ENCODE assay signal across 16 cellular contexts in the genomic region with DNA sequence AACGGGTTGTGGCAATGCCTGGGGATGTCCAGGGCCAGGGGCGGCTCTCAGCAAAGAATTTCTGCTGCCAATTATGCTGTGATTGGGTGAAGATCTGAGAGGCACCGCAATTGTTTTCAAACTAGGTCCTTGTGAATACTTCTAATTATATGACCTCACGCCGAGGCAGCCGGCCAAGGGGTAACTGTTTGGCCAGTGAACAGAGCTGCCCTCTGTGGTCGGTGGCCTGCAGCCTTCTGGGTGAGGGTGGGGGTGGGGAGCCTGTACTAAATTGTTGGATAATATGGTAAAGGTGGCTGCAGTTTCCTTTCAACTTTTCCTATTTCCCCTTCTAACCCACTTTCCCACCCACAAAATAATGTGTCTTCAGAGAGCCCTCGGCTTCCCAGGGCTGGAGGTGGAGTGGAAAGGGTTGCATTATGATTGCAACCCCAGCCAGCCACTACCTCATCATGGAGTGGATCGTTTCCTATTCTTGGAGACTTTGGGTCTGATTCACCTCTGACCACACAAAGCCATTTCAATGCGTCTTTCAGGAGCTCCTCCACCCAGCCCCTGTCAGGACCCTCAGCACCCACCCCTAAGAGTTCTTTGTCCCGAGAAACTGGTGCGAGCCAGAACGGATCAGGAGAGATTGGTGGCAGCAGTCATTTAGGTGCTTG. TPM values are rescaled to one million over a fixed set of nuclear protein-coding genes. Genes with fewer than 3 reads are reported as not detected.
DNase-seq lines count a peak whose midpoint lies in the region; ATAC-seq, FAIRE-seq and TF ChIP-seq lines count a peak whose summit lies in the region.
"Had no signal": no experiment of that assay in that cellular context is flagged by ENCODE, and none has a peak within 500 bp of the region (broad histone marks: within the 10 kb centered on the region; RNA-seq: fewer than 3 reads in every experiment).

No MANE protein-coding gene starts in this region.

- H3K36me3 Mint-ChIP-seq in astrocyte (ENCODE audit: low read depth, unreplicated experiment) = no peaks in the 10 kb centered on the region
- H3K36me3 Mint-ChIP-seq in neural crest cell (ENCODE audit: low read depth) = no peaks in the 10 kb centered on the region
- H3K36me3 Mint-ChIP-seq: CD8-positive, alpha-beta T cell; WTC11 had no signal

- H3K4me1 Mint-ChIP-seq in astrocyte (ENCODE audit: low read depth, unreplicated experiment) = peaks cover 18% of the 10 kb centered on the region
- H3K4me1 Mint-ChIP-seq in neural crest cell = peaks cover 68% of the 10 kb centered on the region

- H3K36me3 ChIP-seq in astrocyte (ENCODE audit: insufficient read depth, low read length) = no peaks in the 10 kb centered on the region
- H3K36me3 ChIP-seq in heart right ventricle = no peaks in the 10 kb centered on the region
- H3K36me3 ChIP-seq in upper lobe of right lung = no peaks in the 10 kb centered on the region

- H3K4me1 ChIP-seq in astrocyte (ENCODE audit: insufficient read depth, low read length) (peaks cover 20% of the 10 kb centered on the region), heart right ventricle (peaks cover 0 to 59% (median 32%) of the 10 kb centered on the region in 9 donors), upper lobe of right lung (peaks cover 13% of the 10 kb centered on the region)

- no peak overlapping the region for H3K9ac ChIP-seq in astrocyte (ENCODE audit: low read length)

- ATAC-seq in heart right ventricle (peak in 3 of 8 donors; percentile 25 to 48 (median 27)), upper lobe of right lung (peak; percentile 44), HG03108 (IDR thresholded peaks at IDR 0.05; ENCODE audit: unreplicated experiment) (no peak), GM19463 (IDR thresholded peaks at IDR 0.05; ENCODE audit: unreplicated experiment) (no peak)
- ATAC-seq: CD8-positive, alpha-beta T cell had no signal

- intact Hi-C loops in heart right ventricle (cut with DNase I) (no loop called here), upper lobe of right lung (cut with DNase I) (no loop called here)

- no peaks in the 10 kb centered on the region for H3K9me3 ChIP-seq in astrocyte (ENCODE audit: insufficient read depth, low read depth, low read length)
- H3K9me3 ChIP-seq in heart right ventricle = no peaks in the 10 kb centered on the region
- no peaks in the 10 kb centered on the region for H3K9me3 ChIP-seq in upper lobe of right lung

- H3K27me3 ChIP-seq in astrocyte (ENCODE audit: insufficient read depth, low read length) = peaks cover 22% of the 10 kb centered on the region
- H3K27me3 ChIP-seq in heart right ventricle = peaks cover 0 to 24% (median 5%) of the 10 kb centered on the region in 7 donors
- peaks cover 7% of the 10 kb centered on the region for H3K27me3 ChIP-seq in upper lobe of right lung

- H3K27me3 Mint-ChIP-seq in astrocyte (ENCODE audit: low read depth, unreplicated experiment) (peaks cover 31% of the 10 kb centered on the region), neural crest cell (ENCODE audit: low read depth) (peaks cover 7% of the 10 kb centered on the region)

- DNase-seq in astrocyte (ENCODE audit: low read depth) (peak; percentile 63), heart right ventricle (peak; percentile 61 to 63), neural crest cell (ENCODE audit: low read depth, low spot score) (no peak), upper lobe of right lung (peak; percentile 82), HuH-7.5 (ENCODE audit: low spot score) (no peak)
- DNase-seq: activated naive CD4-positive, alpha-beta T cell treated with anti-CD3 and anti-CD28 coated beads, Interleukin-2, amount 50 U/mL, for 16 hours; CD8-positive, alpha-beta T cell; NCI-H1092 treated with DMSO at 0.1 percent for 48 hours; NCI-H345; stimulated activated CD4-positive, alpha-beta T cell treated with anti-CD3 and anti-CD28 coated beads, Interleukin-4, amount 100 ng/mL, for 24 hours had no signal

- H3K9me3 Mint-ChIP-seq in astrocyte (ENCODE audit: unreplicated experiment) (peaks cover 2% of the 10 kb centered on the region), neural crest cell (no peaks in the 10 kb centered on the region)
- H3K9me3 Mint-ChIP-seq: CD8-positive, alpha-beta T cell; central memory CD8-positive, alpha-beta T cell had no signal

- no peak overlapping the region for H2AFZ ChIP-seq in astrocyte (ENCODE audit: low read depth, low read length)

- H3K4me3 Mint-ChIP-seq in astrocyte (ENCODE audit: unreplicated experiment) = no peak overlapping the region
- H3K4me3 Mint-ChIP-seq in neural crest cell = peak overlapping the region; percentile 58
- H3K4me3 Mint-ChIP-seq: CD8-positive, alpha-beta T cell; central memory CD8-positive, alpha-beta T cell; WTC11 had no signal

- no peak for TF ChIP-seq CTCF in astrocyte (IDR thresholded peaks at IDR 0.05; ENCODE audit: insufficient read depth, low read depth, low read length)
- no peak for TF ChIP-seq CTCF in heart right ventricle (IDR thresholded peaks at IDR 0.05)
- TF ChIP-seq CTCF in neural crest cell (conservative IDR thresholded peaks at IDR 0.05) = no peak
- no peak for TF ChIP-seq CTCF in upper lobe of right lung (IDR thresholded peaks at IDR 0.05)

- FAIRE-seq in astrocyte (lab: Jason Lieb, UNC) = no peak

- no peak overlapping the region for H3K27ac Mint-ChIP-seq in astrocyte (ENCODE audit: unreplicated experiment)
- no peak overlapping the region for H3K27ac Mint-ChIP-seq in neural crest cell (ENCODE audit: unreplicated experiment)
- H3K27ac Mint-ChIP-seq: CD8-positive, alpha-beta T cell; WTC11 had no signal

- peak overlapping the region; percentile 28 for H3K27ac ChIP-seq in astrocyte (ENCODE audit: low read depth, low read length)
- peak overlapping the region in 6 of 10 donors; percentile 31 to 61 (median 54) for H3K27ac ChIP-seq in heart right ventricle
- H3K27ac ChIP-seq in upper lobe of right lung = no peak overlapping the region

- 43 to 49% methylated on average over 13 of the region's 13 CpGs for WGBS in heart right ventricle, 2 donors

- H3K4me3 ChIP-seq in astrocyte (ENCODE audit: insufficient read depth, low read depth, low read length) (no peak overlapping the region), heart right ventricle (no peak overlapping the region), upper lobe of right lung (no peak overlapping the region)

- peak overlapping the region; percentile 64 for H3K4me2 ChIP-seq in astrocyte (ENCODE audit: low read length)

- H3K79me2 ChIP-seq in astrocyte (ENCODE audit: insufficient read depth, low read length) = no peaks in the 10 kb centered on the region

- H4K20me1 ChIP-seq in astrocyte (ENCODE audit: insufficient read depth, low read length) = no peaks in the 10 kb centered on the region

RNA-seq across cellular contexts. Expression of a gene that starts 2.0 kb away (rescaled TPM):
- not detected in 2 replicates for total RNA-seq in astrocyte
- under 1 TPM in 1 of 10 donors, not detected in 9; 0.16 TPM for total RNA-seq in heart right ventricle
- not detected for polyA plus RNA-seq in heart right ventricle
- not detected in 2 replicates for total RNA-seq in neural crest cell
- not detected for total RNA-seq in upper lobe of right lung
- total RNA-seq: G401, pulmonary artery endothelial cell had no signal

RNA-seq across cellular contexts. Expression of a gene that starts 54.0 kb away (rescaled TPM):
- not detected in 2 replicates for total RNA-seq in astrocyte
- 1 to 10 TPM in 2 of 10 donors, under 1 TPM in 8; 0.07 to 1.5 (median 0.26) TPM for total RNA-seq in heart right ventricle
- under 1 TPM; 0.29 to 0.41 TPM for polyA plus RNA-seq in heart right ventricle
- 0.25 and 0.63 TPM in 2 replicates for total RNA-seq in neural crest cell
- total RNA-seq in upper lobe of right lung = 0.23 TPM
- total RNA-seq: G401 had no signal

RNA-seq across cellular contexts. Expression of a gene that starts 58.7 kb away (rescaled TPM):
- total RNA-seq in astrocyte = 8.0 and 9.8 TPM in 2 replicates
- total RNA-seq in heart right ventricle = 10 to 100 TPM; 20.9 to 36.3 (median 26.1) TPM
- polyA plus RNA-seq in heart right ventricle = 10 to 100 TPM in 1 of 2 donors, 1 to 10 TPM in 1; 8.6 to 20.6 TPM
- total RNA-seq in neural crest cell = 2.4 and 3.0 TPM in 2 replicates
- total RNA-seq in upper lobe of right lung = 7.4 TPM

Comparison
In these comparisons a context has a peak if more than half of its experiments do, and no peak if none do; other contexts are left out.
1. DNase-seq: peak in astrocyte (single experiment), heart right ventricle (2 of 2) and upper lobe of right lung (single experiment); none in neural crest cell (single experiment) and HuH-7.5 (single experiment).